In genomic region chr15:70281261-70281810, GRCh38 we compare ENCODE assay signal across 1 cellular context.
TF ChIP-seq lines count a peak whose summit lies in the region.

No MANE protein-coding gene starts in this region.

TF ChIP-seq in HCT116, 20 proteins besides CTCF, POLR2A, EP300 and RAD21 (continued from another document):
- TF ChIP-seq REST (IDR thresholded peaks at IDR 0.05; ENCODE audit: low read depth), result no peak
